8 cellular contexts compared by ENCODE assay signal in the genomic region with DNA sequence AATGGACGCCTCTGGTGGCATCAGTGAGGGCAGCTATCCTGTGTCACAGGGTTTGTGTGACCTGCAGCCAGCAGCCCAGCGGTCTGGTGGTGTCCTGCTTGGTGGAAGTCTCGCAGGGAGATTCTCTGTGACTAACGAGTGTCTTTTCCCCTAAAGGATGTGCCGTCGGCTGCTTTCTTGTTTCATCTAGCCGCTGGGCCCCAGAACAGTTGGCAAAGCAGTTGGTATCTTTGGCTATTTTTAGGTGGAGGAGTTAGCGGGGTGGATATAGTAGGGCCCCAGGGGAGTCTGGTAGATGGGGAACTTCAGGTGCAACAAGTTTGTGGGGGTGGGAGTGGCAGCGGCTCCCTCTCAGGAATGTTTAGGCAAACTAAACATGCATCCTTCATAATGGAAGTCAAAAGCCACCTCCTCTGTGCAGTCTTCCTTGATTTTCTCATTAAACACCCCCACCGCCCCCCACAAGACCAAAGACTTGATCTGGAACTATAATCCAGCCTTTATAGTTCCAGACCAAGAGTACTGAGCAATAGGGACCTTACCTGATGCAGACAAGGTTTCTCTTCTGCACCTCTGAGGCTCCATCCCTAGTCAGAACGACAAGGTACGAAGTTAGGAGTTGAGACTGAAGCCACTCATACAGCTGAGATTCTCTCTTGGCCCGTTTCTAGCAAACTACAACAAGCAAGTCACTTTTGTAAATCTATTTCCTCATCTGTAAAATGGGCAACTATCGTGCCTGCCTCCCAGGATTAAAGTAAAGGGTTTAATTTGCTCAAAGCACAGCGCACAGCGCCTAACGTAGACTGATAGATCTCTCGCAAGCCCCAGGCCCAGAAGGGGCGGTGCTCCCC. TPM values are rescaled to one million over a fixed set of nuclear protein-coding genes. Genes with fewer than 3 reads are reported as not detected.
DNase-seq lines count a peak whose midpoint lies in the region; ATAC-seq and FAIRE-seq lines count a peak whose summit lies in the region.

No MANE protein-coding gene starts in this region.

- peak overlapping the region; percentile 81; the same call in 1 of the 2 replicates for H3K9ac ChIP-seq in iPS-20b (ENCODE audit: low read depth, low read length)

- no peak for ATAC-seq in activated CD4-positive, alpha-beta T cell treated with anti-CD3 and anti-CD28 coated beads for 36 hours
- ATAC-seq in GM21737 (IDR thresholded peaks at IDR 0.05; ENCODE audit: unreplicated experiment), result no peak

- no peaks in the 10 kb centered on the region; the same call in 1 of the 2 replicates for H3K9me3 ChIP-seq in iPS-20b (ENCODE audit: insufficient read depth, low read depth, low read length)

- no peak for DNase-seq in activated CD4-positive, alpha-beta T cell treated with anti-CD3 and anti-CD28 coated beads for 36 hours
- DNase-seq in activated CD4-positive, alpha-beta T cell treated with anti-CD3 and anti-CD28 coated beads for 48 hours, result no peak
- no peak for DNase-seq in activated T-helper 1 cell treated with anti-CD3 and anti-CD28 coated beads, Interleukin-12 subunit alpha, Interleukin-12 subunit beta, Interleukin-2, Interleukin-4 antibody, amounts not matched to agents 30 ng/mL and 10 ng/mL and 1 ng/mL, durations not matched to agents 14 hours and 24 hours and 36 hours (ENCODE audit: low spot score)
- DNase-seq in substantia nigra (lab: John Stamatoyannopoulos, UW) (no peak), RCC 7860 (ENCODE audit: low spot score) (no peak), SKM-1 (lab: John Stamatoyannopoulos, UW; ENCODE audit: unreplicated experiment) (no peak)

- no peaks in the 10 kb centered on the region; the same call in 1 of the 2 replicates for H3K27me3 ChIP-seq in iPS-20b (ENCODE audit: insufficient read depth, low read length)

- POLR2A ChIA-PET in activated CD4-positive, alpha-beta T cell treated with anti-CD3 and anti-CD28 coated beads for 36 hours (lab: Charles Lee), result interaction anchor here (0.9 to 1.5 kb wide), 4 partner anchors 14 to 176 kb away, joined by 3 to 14 read pairs (median 8); a partner anchor contains a TSS

- H3K36me3 ChIP-seq in iPS-20b (ENCODE audit: insufficient read depth, low read depth, low read length), result peaks cover 6% of the 10 kb centered on the region; the same call in 1 of the 2 replicates

- H3K4me3 Mint-ChIP-seq in activated CD4-positive, alpha-beta T cell treated with anti-CD3 and anti-CD28 coated beads for 36 hours, result peak overlapping the region; percentile 71
- peak overlapping the region; percentile 88 for H3K4me3 Mint-ChIP-seq in activated T-helper 1 cell treated with anti-CD3 and anti-CD28 coated beads, Interleukin-12 subunit alpha, Interleukin-12 subunit beta, Interleukin-2, Interleukin-4 antibody, amounts not matched to agents 30 ng/mL and 10 ng/mL and 1 ng/mL, durations not matched to agents 14 hours and 24 hours and 36 hours

- no peaks in the 10 kb centered on the region for H3K27me3 Mint-ChIP-seq in activated CD4-positive, alpha-beta T cell treated with anti-CD3 and anti-CD28 coated beads for 36 hours
- H3K27me3 Mint-ChIP-seq in activated T-helper 1 cell treated with anti-CD3 and anti-CD28 coated beads, Interleukin-12 subunit alpha, Interleukin-12 subunit beta, Interleukin-2, Interleukin-4 antibody, amounts not matched to agents 30 ng/mL and 10 ng/mL and 1 ng/mL, durations not matched to agents 14 hours and 24 hours and 36 hours (ENCODE audit: insufficient read depth), result no peaks in the 10 kb centered on the region

- peaks cover 10% of the 10 kb centered on the region for H3K4me1 ChIP-seq in iPS-20b (ENCODE audit: insufficient read depth, low read length)

- H3K4me1 Mint-ChIP-seq in activated CD4-positive, alpha-beta T cell treated with anti-CD3 and anti-CD28 coated beads for 36 hours, result peaks cover 38% of the 10 kb centered on the region
- peaks cover 28% of the 10 kb centered on the region for H3K4me1 Mint-ChIP-seq in activated T-helper 1 cell treated with anti-CD3 and anti-CD28 coated beads, Interleukin-12 subunit alpha, Interleukin-12 subunit beta, Interleukin-2, Interleukin-4 antibody, amounts not matched to agents 30 ng/mL and 10 ng/mL and 1 ng/mL, durations not matched to agents 14 hours and 24 hours and 36 hours (ENCODE audit: low read depth)

- peaks cover 4% of the 10 kb centered on the region for H3K36me3 Mint-ChIP-seq in activated CD4-positive, alpha-beta T cell treated with anti-CD3 and anti-CD28 coated beads for 36 hours (ENCODE audit: low read depth)
- H3K36me3 Mint-ChIP-seq in activated T-helper 1 cell treated with anti-CD3 and anti-CD28 coated beads, Interleukin-12 subunit alpha, Interleukin-12 subunit beta, Interleukin-2, Interleukin-4 antibody, amounts not matched to agents 30 ng/mL and 10 ng/mL and 1 ng/mL, durations not matched to agents 14 hours and 24 hours and 36 hours (ENCODE audit: low read depth), result peaks cover 9% of the 10 kb centered on the region

- peak overlapping the region; percentile 87 for H3K4me3 ChIP-seq in iPS-20b (ENCODE audit: low read length)

- intact Hi-C loops in activated CD4-positive, alpha-beta T cell treated with anti-CD3 and anti-CD28 coated beads for 36 hours (cut with DNase I, micrococcal nuclease), result loop anchor here (1.0 to 5.0 kb wide), 19 partner anchors 15 to 608 kb away; a partner anchor contains a TSS
- intact Hi-C loops in activated T-helper 1 cell treated with anti-CD3 and anti-CD28 coated beads, Interleukin-12 subunit alpha, Interleukin-12 subunit beta, Interleukin-2, Interleukin-4 antibody, amounts not matched to agents 30 ng/mL and 10 ng/mL and 1 ng/mL, durations not matched to agents 14 hours and 24 hours and 36 hours (cut with micrococcal nuclease), result loop anchor here (1.0 to 5.0 kb wide), 10 partner anchors 15 to 377 kb away; a partner anchor contains a TSS

- H3K27ac Mint-ChIP-seq in activated CD4-positive, alpha-beta T cell treated with anti-CD3 and anti-CD28 coated beads for 36 hours, result peak overlapping the region; percentile 37
- H3K27ac Mint-ChIP-seq in activated T-helper 1 cell treated with anti-CD3 and anti-CD28 coated beads, Interleukin-12 subunit alpha, Interleukin-12 subunit beta, Interleukin-2, Interleukin-4 antibody, amounts not matched to agents 30 ng/mL and 10 ng/mL and 1 ng/mL, durations not matched to agents 14 hours and 24 hours and 36 hours, result peak overlapping the region; percentile 18

- CTCF ChIA-PET in activated CD4-positive, alpha-beta T cell treated with anti-CD3 and anti-CD28 coated beads for 36 hours (lab: Charles Lee), result interaction anchor here (1.7 to 4.9 kb wide), 2 partner anchors 14 to 55 kb away, joined by 3 to 37 read pairs; a partner anchor contains a TSS

- H3K9me3 Mint-ChIP-seq in activated CD4-positive, alpha-beta T cell treated with anti-CD3 and anti-CD28 coated beads for 36 hours (ENCODE audit: low read depth), result no peaks in the 10 kb centered on the region
- peaks cover 18% of the 10 kb centered on the region for H3K9me3 Mint-ChIP-seq in activated T-helper 1 cell treated with anti-CD3 and anti-CD28 coated beads, Interleukin-12 subunit alpha, Interleukin-12 subunit beta, Interleukin-2, Interleukin-4 antibody, amounts not matched to agents 30 ng/mL and 10 ng/mL and 1 ng/mL, durations not matched to agents 14 hours and 24 hours and 36 hours

- FAIRE-seq in RCC 7860 (lab: Jason Lieb, UNC), result no peak

- peak overlapping the region; percentile 37 for H3K27ac ChIP-seq in iPS-20b (ENCODE audit: low read length)
- H3K27ac ChIP-seq in substantia nigra (ENCODE audit: low read depth, low read length, poor library complexity, severe bottlenecking), result peak overlapping the region; percentile 76

RNA-seq across cellular contexts. Expression of a gene that starts 1.1 kb away (rescaled TPM):
- 1 to 10 TPM; 5.7 to 7.0 TPM for total RNA-seq in activated CD4-positive, alpha-beta T cell treated with anti-CD3 and anti-CD28 coated beads for 36 hours
- 15.3 and 15.8 TPM in 2 replicates for total RNA-seq in activated T-helper 1 cell treated with anti-CD3 and anti-CD28 coated beads, Interleukin-12 subunit alpha, Interleukin-12 subunit beta, Interleukin-2, Interleukin-4 antibody, amounts not matched to agents 30 ng/mL and 10 ng/mL and 1 ng/mL, durations not matched to agents 14 hours and 24 hours and 36 hours

RNA-seq across cellular contexts. Expression of a gene that starts 14.6 kb away (rescaled TPM):
- total RNA-seq in activated CD4-positive, alpha-beta T cell treated with anti-CD3 and anti-CD28 coated beads for 36 hours, result 10 to 100 TPM; 87.1 to 91.9 TPM
- total RNA-seq in activated T-helper 1 cell treated with anti-CD3 and anti-CD28 coated beads, Interleukin-12 subunit alpha, Interleukin-12 subunit beta, Interleukin-2, Interleukin-4 antibody, amounts not matched to agents 30 ng/mL and 10 ng/mL and 1 ng/mL, durations not matched to agents 14 hours and 24 hours and 36 hours, result 102 and 112 TPM in 2 replicates

RNA-seq across cellular contexts. Expression of a gene that starts 26.9 kb away (rescaled TPM):
- total RNA-seq in activated CD4-positive, alpha-beta T cell treated with anti-CD3 and anti-CD28 coated beads for 36 hours, result 100 to 1,000 TPM; 115 to 120 TPM
- total RNA-seq in activated T-helper 1 cell treated with anti-CD3 and anti-CD28 coated beads, Interleukin-12 subunit alpha, Interleukin-12 subunit beta, Interleukin-2, Interleukin-4 antibody, amounts not matched to agents 30 ng/mL and 10 ng/mL and 1 ng/mL, durations not matched to agents 14 hours and 24 hours and 36 hours, result 93.0 and 93.6 TPM in 2 replicates

RNA-seq across cellular contexts. Expression of a gene that starts 44.8 kb away (rescaled TPM):
- under 1 TPM; 0.07 TPM for total RNA-seq in activated CD4-positive, alpha-beta T cell treated with anti-CD3 and anti-CD28 coated beads for 36 hours
- total RNA-seq in activated T-helper 1 cell treated with anti-CD3 and anti-CD28 coated beads, Interleukin-12 subunit alpha, Interleukin-12 subunit beta, Interleukin-2, Interleukin-4 antibody, amounts not matched to agents 30 ng/mL and 10 ng/mL and 1 ng/mL, durations not matched to agents 14 hours and 24 hours and 36 hours, result not detected in 2 replicates

RNA-seq across cellular contexts. Expression of a gene that starts 44.8 kb away (rescaled TPM):
- 10 to 100 TPM in 1 of 2 experiments, 1 to 10 TPM in 1; 9.4 to 10.7 TPM for total RNA-seq in activated CD4-positive, alpha-beta T cell treated with anti-CD3 and anti-CD28 coated beads for 36 hours
- 18.0 and 18.1 TPM in 2 replicates for total RNA-seq in activated T-helper 1 cell treated with anti-CD3 and anti-CD28 coated beads, Interleukin-12 subunit alpha, Interleukin-12 subunit beta, Interleukin-2, Interleukin-4 antibody, amounts not matched to agents 30 ng/mL and 10 ng/mL and 1 ng/mL, durations not matched to agents 14 hours and 24 hours and 36 hours
